ENCODE assay signal across 7 cellular contexts in the genomic region with DNA sequence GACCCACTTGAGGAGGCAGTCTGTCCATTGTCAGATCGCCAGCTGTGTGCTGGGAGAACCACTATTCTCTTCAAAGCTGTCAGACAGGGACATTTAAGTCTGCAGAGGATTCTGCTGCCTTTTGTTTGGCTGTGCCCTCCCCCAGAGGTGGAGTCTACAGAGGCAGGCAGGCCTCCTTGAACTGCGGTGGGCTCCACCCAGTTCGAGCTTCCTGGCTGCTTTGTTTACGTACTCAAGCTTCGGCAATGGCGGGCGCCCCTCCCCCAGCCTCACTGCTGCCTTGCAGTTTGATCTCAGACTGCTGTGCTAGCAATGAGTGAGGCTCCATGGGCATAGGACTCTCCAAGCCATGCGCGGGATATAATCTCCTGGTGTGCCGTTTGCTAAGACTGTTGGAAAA. TPM values are rescaled to one million over a fixed set of nuclear protein-coding genes. Genes with fewer than 3 reads are reported as not detected.
DNase-seq lines count a peak whose midpoint lies in the region; TF ChIP-seq lines count a peak whose summit lies in the region.
"Not testable (repeated sequence)": the region's sequence is repeated elsewhere in the genome, so short reads cannot be mapped to it uniquely, and the experiment has no call there.

No MANE protein-coding gene starts in this region.

- H3K36me3 ChIP-seq in CD4-positive, alpha-beta memory T cell (ENCODE audit: insufficient read depth, low read length); KMS-11 (ENCODE audit: insufficient read depth): not testable (repeated sequence)

- H3K27me3 ChIP-seq in CD4-positive, alpha-beta memory T cell (ENCODE audit: insufficient read depth, low read length); KMS-11 (ENCODE audit: insufficient read depth, low read depth): not testable (repeated sequence)

- H3K9ac ChIP-seq in KMS-11 = peak overlapping the region; percentile 40; the same call in 1 of the 2 replicates

- H3K4me1 ChIP-seq in CD4-positive, alpha-beta memory T cell (ENCODE audit: insufficient read depth, low read length); KMS-11 (ENCODE audit: low read depth, poor library complexity, severe bottlenecking): not testable (repeated sequence)

- not testable (repeated sequence) for TF ChIP-seq CTCF in KMS-11 (conservative IDR thresholded peaks at IDR 0.05; ENCODE audit: low read depth, low read length)

- peaks cover 0 to 35% (median 19%) of the 10 kb centered on the region in 8 donors for H3K9me3 Mint-ChIP-seq in CD4-positive, alpha-beta memory T cell
- not testable (repeated sequence) for H3K9me3 Mint-ChIP-seq in activated T-helper 2 cell treated with anti-CD3 and anti-CD28 coated beads, Interferon-gamma antibody, Interleukin-2, Interleukin-4, amounts not matched to agents 10 μg/mL and 5 μg/mL and 100 μg/mL, durations not matched to agents 14 hours and 24 hours and 36 hours

- CTCF ChIA-PET in CD4-positive, alpha-beta memory T cell (lab: Charles Lee; ENCODE audit: partially characterized antibody) = not testable (repeated sequence)

- not testable (repeated sequence) for H3K9me3 ChIP-seq in CD4-positive, alpha-beta memory T cell (ENCODE audit: control insufficient read depth in 1 of 2, low read length in 2 of 2)

- peaks cover 7 to 22% (median 13%) of the 10 kb centered on the region in 4 donors for H3K4me1 Mint-ChIP-seq in CD4-positive, alpha-beta memory T cell
- H3K4me1 Mint-ChIP-seq in activated T-helper 2 cell treated with anti-CD3 and anti-CD28 coated beads, Interferon-gamma antibody, Interleukin-2, Interleukin-4, amounts not matched to agents 10 μg/mL and 5 μg/mL and 100 μg/mL, durations not matched to agents 14 hours and 24 hours and 36 hours (ENCODE audit: low read depth) = not testable (repeated sequence)

- DNase-seq in CD4-positive, alpha-beta memory T cell = peak; percentile 46 to 75 (median 64)
- DNase-seq in SHP77 (lab: John Stamatoyannopoulos, UW) = peak; percentile 30 to 41
- DNase-seq in T-helper 2 cell = peak in 3 of 5 experiments; percentile 27 to 59 (median 32)
- peak; percentile 35 for DNase-seq in activated CD4-positive, alpha-beta T cell treated with anti-CD3 and anti-CD28 coated beads, Interleukin-2, amount 50 U/mL, for 1 hour
- peak; percentile 26 for DNase-seq in activated T-helper 2 cell treated with anti-CD3 and anti-CD28 coated beads, Interferon-gamma antibody, Interleukin-2, Interleukin-4, amounts not matched to agents 10 μg/mL and 5 μg/mL and 100 μg/mL, durations not matched to agents 14 hours and 24 hours and 36 hours (ENCODE audit: low spot score)
- peak; percentile 52 for DNase-seq in central memory CD4-positive, alpha-beta T cell

- peak overlapping the region in 3 of 7 donors; percentile 61 to 82 (median 81) for H3K27ac Mint-ChIP-seq in CD4-positive, alpha-beta memory T cell
- H3K27ac Mint-ChIP-seq in activated T-helper 2 cell treated with anti-CD3 and anti-CD28 coated beads, Interferon-gamma antibody, Interleukin-2, Interleukin-4, amounts not matched to agents 10 μg/mL and 5 μg/mL and 100 μg/mL, durations not matched to agents 14 hours and 24 hours and 36 hours = not testable (repeated sequence)

- H3K4me3 Mint-ChIP-seq in CD4-positive, alpha-beta memory T cell = peak overlapping the region in 3 of 8 donors; percentile 8 to 43 (median 13)
- H3K4me3 Mint-ChIP-seq in activated T-helper 2 cell treated with anti-CD3 and anti-CD28 coated beads, Interferon-gamma antibody, Interleukin-2, Interleukin-4, amounts not matched to agents 10 μg/mL and 5 μg/mL and 100 μg/mL, durations not matched to agents 14 hours and 24 hours and 36 hours (ENCODE audit: low read depth) = not testable (repeated sequence)

- not testable (repeated sequence) for H3K27me3 Mint-ChIP-seq in CD4-positive, alpha-beta memory T cell
- H3K27me3 Mint-ChIP-seq in activated T-helper 2 cell treated with anti-CD3 and anti-CD28 coated beads, Interferon-gamma antibody, Interleukin-2, Interleukin-4, amounts not matched to agents 10 μg/mL and 5 μg/mL and 100 μg/mL, durations not matched to agents 14 hours and 24 hours and 36 hours (ENCODE audit: low read depth) = peaks cover 15% of the 10 kb centered on the region

- not testable (repeated sequence) for H3K79me2 ChIP-seq in KMS-11 (ENCODE audit: insufficient read depth, low read depth)

- H3K4me3 ChIP-seq in CD4-positive, alpha-beta memory T cell (ENCODE audit: low read length in 2 of 2); KMS-11 (IDR thresholded peaks at IDR 0.05; ENCODE audit: insufficient read depth, low read depth, low read length): not testable (repeated sequence)

- H3K36me3 Mint-ChIP-seq in CD4-positive, alpha-beta memory T cell; activated T-helper 2 cell treated with anti-CD3 and anti-CD28 coated beads, Interferon-gamma antibody, Interleukin-2, Interleukin-4, amounts not matched to agents 10 μg/mL and 5 μg/mL and 100 μg/mL, durations not matched to agents 14 hours and 24 hours and 36 hours (ENCODE audit: low read depth): not testable (repeated sequence)

- H4K20me1 ChIP-seq in KMS-11 (ENCODE audit: insufficient read depth) = not testable (repeated sequence)

- not testable (repeated sequence) for H3K4me2 ChIP-seq in KMS-11

- not testable (repeated sequence) for H3K27ac ChIP-seq in CD4-positive, alpha-beta memory T cell (ENCODE audit: low read depth, low read length)
- H3K27ac ChIP-seq in KMS-11 = peak overlapping the region; percentile 46; the same call in 1 of the 2 replicates

- intact Hi-C loops in CD4-positive, alpha-beta memory T cell (cut with micrococcal nuclease) = loop anchor here (10.0 kb wide), 1 partner anchor 274 kb away; no protein-coding TSS in a partner anchor
- intact Hi-C loops in activated T-helper 2 cell treated with anti-CD3 and anti-CD28 coated beads, Interferon-gamma antibody, Interleukin-2, Interleukin-4, amounts not matched to agents 10 μg/mL and 5 μg/mL and 100 μg/mL, durations not matched to agents 14 hours and 24 hours and 36 hours (cut with micrococcal nuclease) = not testable (repeated sequence)

- POLR2A ChIA-PET in CD4-positive, alpha-beta memory T cell (lab: Charles Lee; ENCODE audit: partially characterized antibody) = not testable (repeated sequence)

- H2AFZ ChIP-seq in KMS-11 (ENCODE audit: low read depth) = peak overlapping the region; percentile 33; the same call in 1 of the 2 replicates

RNA-seq across cellular contexts. Expression of a gene that starts 5.3 kb away (rescaled TPM):
- total RNA-seq in CD4-positive, alpha-beta memory T cell = 1 to 10 TPM; 1.9 to 2.9 TPM
- under 1 TPM; 0.22 to 0.53 TPM for polyA plus RNA-seq in CD4-positive, alpha-beta memory T cell
- 0.09 and 0.14 TPM in 2 replicates for total RNA-seq in activated T-helper 2 cell treated with anti-CD3 and anti-CD28 coated beads, Interferon-gamma antibody, Interleukin-2, Interleukin-4, amounts not matched to agents 10 μg/mL and 5 μg/mL and 100 μg/mL, durations not matched to agents 14 hours and 24 hours and 36 hours

RNA-seq across cellular contexts. Expression of a gene that starts 51.9 kb away (rescaled TPM):
- total RNA-seq in CD4-positive, alpha-beta memory T cell = 10 to 100 TPM; 46.5 to 46.6 TPM
- polyA plus RNA-seq in CD4-positive, alpha-beta memory T cell = 10 to 100 TPM; 83.8 to 92.9 TPM
- 65.3 and 69.5 TPM in 2 replicates for total RNA-seq in activated T-helper 2 cell treated with anti-CD3 and anti-CD28 coated beads, Interferon-gamma antibody, Interleukin-2, Interleukin-4, amounts not matched to agents 10 μg/mL and 5 μg/mL and 100 μg/mL, durations not matched to agents 14 hours and 24 hours and 36 hours
